Comparison of ENCODE assay signal across 7 cellular contexts in genomic region chr1:113804421-113805255, GRCh38. TPM values are rescaled to one million over a fixed set of nuclear protein-coding genes. Genes with fewer than 3 reads are reported as not detected.
DNase-seq lines count a peak whose midpoint lies in the region; ATAC-seq and TF ChIP-seq lines count a peak whose summit lies in the region.

No MANE protein-coding gene starts in this region.

- H3K79me2 ChIP-seq in smooth muscle cell (ENCODE audit: low read depth), result peaks cover 98% of the 10 kb centered on the region

- peak overlapping the region; percentile 44 for H3K9ac ChIP-seq in smooth muscle cell (ENCODE audit: low read depth)

- DNase-seq in HCEC 1CT (peak; percentile 74), glomerular visceral epithelial cell (ENCODE audit: extremely low spot score) (peak; percentile 47), smooth muscle cell (lab: John Stamatoyannopoulos, UW; ENCODE audit: unreplicated experiment) (no peak), NCI-H2227 (lab: John Stamatoyannopoulos, UW; ENCODE audit: unreplicated experiment) (no peak)
- DNase-seq in effector CD8-positive, alpha-beta T cell (lab: John Stamatoyannopoulos, UW), result no peak
- DNase-seq in activated CD8-positive, alpha-beta memory T cell treated with anti-CD3 and anti-CD28 coated beads, Interleukin-2, amount 50 U/mL, for 48 hours, result no peak

- H3K4me3 ChIP-seq in smooth muscle cell, result peak overlapping the region; percentile 31

- peak; percentile 73 for ATAC-seq in SK-N-SH treated with all-trans-retinoic acid at 6 μM for 48 hours

- H4K20me1 ChIP-seq in smooth muscle cell (ENCODE audit: low read depth), result peaks cover 85% of the 10 kb centered on the region

- H2AFZ ChIP-seq in smooth muscle cell (ENCODE audit: low read depth), result no peak overlapping the region

- TF ChIP-seq CTCF in smooth muscle cell (IDR thresholded peaks at IDR 0.05; ENCODE audit: borderline replicate concordance, insufficient read depth, poor library complexity, severe bottlenecking), result no peak

- 66% methylated on average over 8 of the region's 8 CpGs for WGBS in smooth muscle cell (ENCODE audit: low lambda C conversion rate)

- peaks cover 6% of the 10 kb centered on the region for H3F3A ChIP-seq in smooth muscle cell (ENCODE audit: low read depth)

- H3K4me2 ChIP-seq in smooth muscle cell, result peak overlapping the region; percentile 72

- H3K4me1 ChIP-seq in smooth muscle cell (ENCODE audit: low read depth), result peaks cover 18% of the 10 kb centered on the region

- no peaks in the 10 kb centered on the region for H3K36me3 ChIP-seq in smooth muscle cell (ENCODE audit: low read depth)

- no peaks in the 10 kb centered on the region for H3K27me3 ChIP-seq in smooth muscle cell (ENCODE audit: low read depth)

- H3K27ac ChIP-seq in smooth muscle cell (ENCODE audit: low read depth), result peak overlapping the region; percentile 83

- H3K9me3 ChIP-seq in smooth muscle cell (replicated peaks; ENCODE audit: low read depth), result no peaks in the 10 kb centered on the region

TF ChIP-seq in SK-N-SH treated with all-trans-retinoic acid at 6 μM for 48 hours, 23 proteins besides CTCF, POLR2A, EP300 and RAD21:
- TF ChIP-seq ISL1 (CRISPR knock-in tag; IDR thresholded peaks at IDR 0.05), result peak; percentile 28; the same call in 1 of the 2 replicates
- TF ChIP-seq, protein P1, sequence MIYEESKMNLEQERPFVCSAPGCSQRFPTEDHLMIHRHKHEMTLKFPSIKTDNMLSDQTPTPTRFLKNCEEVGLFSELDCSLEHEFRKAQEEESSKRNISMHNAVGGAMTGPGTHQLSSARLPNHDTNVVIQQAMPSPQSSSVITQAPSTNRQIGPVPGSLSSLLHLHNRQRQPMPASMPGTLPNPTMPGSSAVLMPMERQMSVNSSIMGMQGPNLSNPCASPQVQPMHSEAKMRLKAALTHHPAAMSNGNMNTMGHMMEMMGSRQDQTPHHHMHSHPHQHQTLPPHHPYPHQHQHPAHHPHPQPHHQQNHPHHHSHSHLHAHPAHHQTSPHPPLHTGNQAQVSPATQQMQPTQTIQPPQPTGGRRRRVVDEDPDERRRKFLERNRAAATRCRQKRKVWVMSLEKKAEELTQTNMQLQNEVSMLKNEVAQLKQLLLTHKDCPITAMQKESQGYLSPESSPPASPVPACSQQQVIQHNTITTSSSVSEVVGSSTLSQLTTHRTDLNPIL (CRISPR knock-in tag; IDR thresholded peaks at IDR 0.05; ENCODE audit: low read depth), result no peak

RNA-seq across cellular contexts. Expression of gene RSBN1, which starts 7.6 kb away (rescaled TPM):
- 18.3 and 22.5 TPM in 2 replicates for total RNA-seq in smooth muscle cell
- 9.0 and 12.3 TPM in 2 replicates for polyA plus RNA-seq in smooth muscle cell

RNA-seq across cellular contexts. Expression of gene PHTF1, which starts 45.4 kb away (rescaled TPM):
- total RNA-seq in smooth muscle cell, result 25.4 and 34.8 TPM in 2 replicates
- polyA plus RNA-seq in smooth muscle cell, result 19.7 and 23.9 TPM in 2 replicates

Comparison
In these comparisons a context has a peak if more than half of its experiments do, and no peak if none do; other contexts are left out.
1. DNase-seq: peak in HCEC 1CT (single experiment) and glomerular visceral epithelial cell (single experiment); none in smooth muscle cell (single experiment), effector CD8-positive, alpha-beta T cell (single experiment), NCI-H2227 (single experiment) and activated CD8-positive, alpha-beta memory T cell treated with anti-CD3 and anti-CD28 coated beads, Interleukin-2, amount 50 U/mL, for 48 hours (single experiment).